ENCODE assay signal across 9 cellular contexts in the genomic region with DNA sequence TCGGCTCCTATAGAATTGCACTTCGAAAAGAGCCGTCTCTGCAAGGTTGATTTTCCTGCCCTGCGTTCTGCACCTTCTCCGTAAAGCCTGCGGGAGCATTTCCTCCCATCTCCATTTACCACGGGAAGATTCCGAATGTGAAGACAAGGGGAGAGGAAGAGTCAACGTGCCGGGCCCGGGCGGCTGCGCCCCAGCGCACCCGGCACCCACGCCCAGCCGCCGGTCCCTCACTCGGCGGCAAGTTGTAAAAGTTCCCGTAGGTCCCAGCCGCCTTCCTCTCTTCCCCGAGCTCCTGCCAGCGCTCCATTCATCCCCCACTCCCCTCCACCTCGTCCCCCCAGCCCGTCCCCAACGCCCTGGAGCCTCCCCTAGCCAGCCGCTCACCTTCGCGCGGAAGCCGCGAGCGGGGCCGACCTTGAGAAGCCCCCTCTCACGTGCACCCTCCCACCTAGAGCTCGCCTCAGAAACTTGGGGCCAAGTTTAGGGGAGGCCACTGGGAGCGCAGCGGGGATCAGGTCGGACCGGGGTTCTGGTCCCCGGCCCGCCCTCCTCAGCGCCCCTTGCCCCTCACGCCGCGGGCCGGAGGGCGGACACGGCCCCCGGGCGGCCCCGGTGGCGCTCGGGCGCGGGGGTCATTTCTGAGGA. TPM values are rescaled to one million over a fixed set of nuclear protein-coding genes. Genes with fewer than 3 reads are reported as not detected.
DNase-seq lines count a peak whose midpoint lies in the region; ATAC-seq, FAIRE-seq and TF ChIP-seq lines count a peak whose summit lies in the region.
"Had no signal": no experiment of that assay in that cellular context is flagged by ENCODE, and none has a peak within 500 bp of the region (broad histone marks: within the 10 kb centered on the region; RNA-seq: fewer than 3 reads in every experiment).

No MANE protein-coding gene starts in this region.

- ATAC-seq in GM18505 (IDR thresholded peaks at IDR 0.05; ENCODE audit: unreplicated experiment), result no peak

- no peaks in the 10 kb centered on the region for H3K27me3 Mint-ChIP-seq in astrocyte (ENCODE audit: low read depth, unreplicated experiment)

- peak overlapping the region; percentile 75 for H3K4me3 ChIP-seq in H7 (ENCODE audit: insufficient read depth, low read depth, low read length)
- H3K4me3 ChIP-seq in astrocyte (ENCODE audit: insufficient read depth, low read depth, low read length), result peak overlapping the region; percentile 75
- H3K4me3 ChIP-seq in small intestine (ENCODE audit: low read depth in 1 of 2, low read length in 2 of 2), result peak overlapping the region; percentile 40 to 51

- H3K4me1 Mint-ChIP-seq in astrocyte (ENCODE audit: low read depth, unreplicated experiment), result peaks cover 33% of the 10 kb centered on the region

- peak overlapping the region; percentile 69 for H2AFZ ChIP-seq in astrocyte (ENCODE audit: low read depth, low read length)

- no peak for TF ChIP-seq POLR2A in GM18505 (IDR thresholded peaks at IDR 0.05; ENCODE audit: borderline replicate concordance, extremely low read depth, insufficient read depth, insufficient read length)

- H3K27ac Mint-ChIP-seq in astrocyte (ENCODE audit: unreplicated experiment), result peak overlapping the region; percentile 70

- H3K27me3 ChIP-seq in H7 (ENCODE audit: control insufficient read depth, insufficient read depth, low read length), result peaks cover 9% of the 10 kb centered on the region; the same call in 1 of the 2 replicates
- no peaks in the 10 kb centered on the region for H3K27me3 ChIP-seq in astrocyte (ENCODE audit: insufficient read depth, low read length)
- H3K27me3 ChIP-seq in small intestine (ENCODE audit: control insufficient read depth in 2 of 2, insufficient read depth in 2 of 2, low read length in 2 of 2), result peaks cover 0 to 4% of the 10 kb centered on the region in 2 donors

- peak overlapping the region; percentile 85 for H3K9ac ChIP-seq in astrocyte (ENCODE audit: low read length)

- H3K79me2 ChIP-seq in astrocyte (ENCODE audit: insufficient read depth, low read length), result peaks cover 38% of the 10 kb centered on the region

- FAIRE-seq in astrocyte (lab: Jason Lieb, UNC) (no peak), small intestine (lab: Jason Lieb, UNC) (no peak)
- FAIRE-seq: colon had no signal

- H3K9me3 ChIP-seq in astrocyte (ENCODE audit: insufficient read depth, low read depth, low read length), result no peaks in the 10 kb centered on the region
- H3K9me3 ChIP-seq in small intestine (ENCODE audit: control insufficient read depth, low read depth), result no peaks in the 10 kb centered on the region

- H3K4me3 Mint-ChIP-seq in astrocyte (ENCODE audit: unreplicated experiment), result peak overlapping the region; percentile 98

- TF ChIP-seq CTCF in astrocyte (IDR thresholded peaks at IDR 0.05; ENCODE audit: insufficient read depth, low read depth, low read length), result no peak

- H4K20me1 ChIP-seq in astrocyte (ENCODE audit: insufficient read depth, low read length), result no peaks in the 10 kb centered on the region

- H3K36me3 ChIP-seq in H7 (replicated peaks; ENCODE audit: control insufficient read depth, insufficient read depth, low read length) (no peaks in the 10 kb centered on the region), astrocyte (ENCODE audit: insufficient read depth, low read length) (no peaks in the 10 kb centered on the region), small intestine (ENCODE audit: control insufficient read depth in 2 of 2, insufficient read depth in 2 of 2, low read length in 2 of 2) (no peaks in the 10 kb centered on the region)

- peak; percentile 78 for DNase-seq in H7
- DNase-seq in astrocyte (ENCODE audit: low read depth), result peak; percentile 12
- DNase-seq in iPS-NIHi7 (ENCODE audit: extremely low spot score), result peak; percentile 33
- no peak for DNase-seq in small intestine
- no peak for DNase-seq in HPDE6-E6E7 (ENCODE audit: extremely low spot score)
- DNase-seq in activated naive CD4-positive, alpha-beta T cell treated with Interleukin-2 at 50 U/mL for 16 hours, result no peak
- DNase-seq in activated CD4-positive, alpha-beta T cell treated with anti-CD3 and anti-CD28 coated beads for 48 hours, result no peak

- no peaks in the 10 kb centered on the region for H3K9me3 Mint-ChIP-seq in astrocyte (ENCODE audit: unreplicated experiment)

- 1 to 5% (median 2%) methylated on average over 57 of the region's 57 CpGs for WGBS in small intestine, 3 donors

- no peaks in the 10 kb centered on the region for H3K36me3 Mint-ChIP-seq in astrocyte (ENCODE audit: low read depth, unreplicated experiment)

- H3K4me2 ChIP-seq in astrocyte (ENCODE audit: low read length), result peak overlapping the region; percentile 87

- peaks cover 34% of the 10 kb centered on the region for H3K4me1 ChIP-seq in astrocyte (ENCODE audit: insufficient read depth, low read length)
- no peaks in the 10 kb centered on the region for H3K4me1 ChIP-seq in small intestine (ENCODE audit: control insufficient read depth in 2 of 2, insufficient read depth in 1 of 2, low read depth in 1 of 2, low read length in 1 of 2)

- H3K27ac ChIP-seq in astrocyte (ENCODE audit: low read depth, low read length), result peak overlapping the region; percentile 76
- peak overlapping the region in 1 of 2 donors; percentile 72 for H3K27ac ChIP-seq in small intestine (ENCODE audit: low read depth in 1 of 2, low read length in 1 of 2)

RNA-seq across cellular contexts. Expression of a gene that starts 0.4 kb away (rescaled TPM):
- total RNA-seq in H7 (2014; rRNA removed; shearing (Covaris generic)), result 7.9 and 12.0 TPM in 2 replicates
- 38.0 and 47.4 TPM in 2 replicates for total RNA-seq in astrocyte
- 1 to 10 TPM in 1 of 3 donors, under 1 TPM in 1, not detected in 1; 0.81 to 1.3 TPM for polyA plus RNA-seq in small intestine

Comparison
In these comparisons a context has a peak if more than half of its experiments do, and no peak if none do; other contexts are left out.
1. DNase-seq: peak in H7 (single experiment), astrocyte (single experiment) and iPS-NIHi7 (single experiment); none in small intestine (single experiment), HPDE6-E6E7 (single experiment), activated naive CD4-positive, alpha-beta T cell treated with Interleukin-2 at 50 U/mL for 16 hours (single experiment) and activated CD4-positive, alpha-beta T cell treated with anti-CD3 and anti-CD28 coated beads for 48 hours (single experiment).
2. Peak in every context shown above with its lines, with median percentiles within 50 percentile points of each other: H3K4me3 ChIP-seq.